ENCODE assay signal across 22 cellular contexts in genomic region chr13:96848275-96848674, GRCh38.
DNase-seq lines count a peak whose midpoint lies in the region; ATAC-seq, FAIRE-seq and TF ChIP-seq lines count a peak whose summit lies in the region.
"Had no signal": no experiment of that assay in that cellular context is flagged by ENCODE, and none has a peak within 500 bp of the region (broad histone marks: within the 10 kb centered on the region; RNA-seq: fewer than 3 reads in every experiment).

No MANE protein-coding gene starts in this region.

- no peaks in the 10 kb centered on the region for H3K79me2 ChIP-seq in HepG2 (ENCODE audit: insufficient read depth, low read length)

- in situ Hi-C loops in HepG2 (cut with HindIII; ENCODE audit: extremely low pct_ligation_motif_present, low pct_unique_long_range_greater_than_20kb) = no loop called here

- H3K9me3 Mint-ChIP-seq in progenitor cell of endocrine pancreas (ENCODE audit: low read depth) = peaks cover 3% of the 10 kb centered on the region

- TF ChIP-seq POLR2A in HepG2 (IDR thresholded peaks at IDR 0.05; ENCODE audit: insufficient read depth in 1 of 2, low read depth in 2 of 2, low read length in 2 of 2) (no peak), right lobe of liver (IDR thresholded peaks at IDR 0.05) (no peak)

- H3K27me3 ChIP-seq in HepG2 (ENCODE audit: control insufficient read depth in 1 of 2, insufficient read depth in 2 of 2, low read length in 2 of 2) = peaks cover 0 to 13% of the 10 kb centered on the region in 2 experiments; a peak in 1 of 5 replicates
- H3K27me3 ChIP-seq in right lobe of liver = no peaks in the 10 kb centered on the region
- no peaks in the 10 kb centered on the region for H3K27me3 ChIP-seq in H7 (ENCODE audit: control insufficient read depth, insufficient read depth, low read length)

- no peak overlapping the region for H2AFZ ChIP-seq in HepG2 (ENCODE audit: low read length)

- no peaks in the 10 kb centered on the region for H3K4me1 ChIP-seq in HepG2 (ENCODE audit: insufficient read depth, low read length)
- no peaks in the 10 kb centered on the region for H3K4me1 ChIP-seq in right lobe of liver

- peak overlapping the region; percentile 6 for H3K4me3 Mint-ChIP-seq in progenitor cell of endocrine pancreas (ENCODE audit: low read depth)
- H3K4me3 Mint-ChIP-seq: B cell; CD8-positive, alpha-beta T cell had no signal

- TF ChIP-seq RAD21 in HepG2 (CRISPR knock-in tag; IDR thresholded peaks at IDR 0.05) = no peak

- H3K27me3 Mint-ChIP-seq in progenitor cell of endocrine pancreas = peaks cover 49% of the 10 kb centered on the region
- H3K27me3 Mint-ChIP-seq: B cell had no signal

- peaks cover 38% of the 10 kb centered on the region for H3K4me1 Mint-ChIP-seq in progenitor cell of endocrine pancreas (ENCODE audit: low read depth)
- H3K4me1 Mint-ChIP-seq: B cell had no signal

- WGBS in HepG2 (ENCODE audit: low lambda C conversion rate) = 0% methylated on average over 2 of the region's 6 CpGs
- 48% methylated on average over 5 of the region's 6 CpGs for WGBS in right lobe of liver (ENCODE audit: insufficient coverage, low coverage, low lambda C conversion rate, missing lambda C conversion rate)

- H3K4me2 ChIP-seq in HepG2 (ENCODE audit: low read depth, low read length) = no peak overlapping the region

- peak; percentile 78 for ATAC-seq in HepG2
- ATAC-seq in right lobe of liver = no peak
- ATAC-seq: CD8-positive, alpha-beta T cell; K562; Panc1 had no signal

- H3K36me3 Mint-ChIP-seq in progenitor cell of endocrine pancreas (ENCODE audit: insufficient read depth) = no peaks in the 10 kb centered on the region
- H3K36me3 Mint-ChIP-seq: CD8-positive, alpha-beta T cell had no signal

- POLR2A ChIA-PET in HepG2 (lab: Yijun Ruan, JAX) = no interaction called here

- H3K27ac ChIP-seq in HepG2 (ENCODE audit: extremely low read length, insufficient read depth, low read length) (no peak overlapping the region), right lobe of liver (no peak overlapping the region)
- H3K27ac ChIP-seq: C4-2B, RWPE1 had no signal

- H3K4me3 ChIP-seq in HepG2 (replicated peaks in 1 of 3; ENCODE audit: insufficient read depth in 1 of 3, low read depth in 2 of 3, low read length in 3 of 3) = no peak overlapping the region
- no peak overlapping the region for H3K4me3 ChIP-seq in right lobe of liver
- H3K4me3 ChIP-seq in H7 (ENCODE audit: insufficient read depth, low read depth, low read length) = no peak overlapping the region
- H3K4me3 ChIP-seq: K562 had no signal

- no TSS peak for BruUV-seq in HepG2 (replicated peaks; lab: Mats Ljungman, UMichigan)

- H3K9me3 ChIP-seq in HepG2 (ENCODE audit: low read length) (no peaks in the 10 kb centered on the region), right lobe of liver (no peaks in the 10 kb centered on the region)

- intact Hi-C loops in HepG2 (cut with micrococcal nuclease; ENCODE audit: unreplicated experiment) = no loop called here
- intact Hi-C loops in right lobe of liver (cut with DNase I) = no loop called here
- intact Hi-C loops in posterior vena cava (cut with DNase I) = no loop called here

- H3K36me3 ChIP-seq in HepG2 (replicated peaks in 1 of 2; ENCODE audit: control insufficient read depth in 1 of 2, insufficient read depth in 2 of 2, low read length in 2 of 2) (no peaks in the 10 kb centered on the region), right lobe of liver (no peaks in the 10 kb centered on the region), H7 (replicated peaks; ENCODE audit: control insufficient read depth, insufficient read depth, low read length) (no peaks in the 10 kb centered on the region)

- H3K9ac ChIP-seq in HepG2 (ENCODE audit: insufficient read depth, low read depth, low read length) = no peak overlapping the region

- FAIRE-seq in HepG2 (lab: Jason Lieb, UNC) = no peak
- FAIRE-seq: H54, K562 had no signal

- H3K27ac Mint-ChIP-seq in progenitor cell of endocrine pancreas = peak overlapping the region; percentile 6
- H3K27ac Mint-ChIP-seq: B cell; CD8-positive, alpha-beta T cell had no signal

- CTCF ChIA-PET in HepG2 (lab: Yijun Ruan, JAX; ENCODE audit: low intra/inter-chr PET ratio, low total read pairs) = no interaction called here

- TF ChIP-seq CTCF in HepG2 (CRISPR knock-in tag; IDR thresholded peaks at IDR 0.05) (no peak), right lobe of liver (IDR thresholded peaks at IDR 0.05) (no peak), progenitor cell of endocrine pancreas (IDR thresholded peaks at IDR 0.05; ENCODE audit: unreplicated experiment) (no peak)

- DNase-seq in HepG2 (ENCODE audit: low spot score) (peak; percentile 6), right lobe of liver (no peak), OCI-M1 (lab: John Stamatoyannopoulos, UW) (peak; percentile 6), progenitor cell of endocrine pancreas (ENCODE audit: low spot score, unreplicated experiment) (no peak), NCI-H774 (lab: John Stamatoyannopoulos, UW) (no peak), posterior vena cava (ENCODE audit: low spot score) (no peak), H7 (no peak)
- DNase-seq: CD8-positive, alpha-beta T cell; Kasumi-1; NCI-H1105 treated with DMSO at 0.1 percent for 48 hours; NCI-H146; NCI-H1930; NCI-H2227 treated with DMSO at 0.1 percent for 48 hours; NCI-H82; SHP77; T-helper 1 cell had no signal

- TF ChIP-seq EP300 in HepG2 (IDR thresholded peaks at IDR 0.05; ENCODE audit: low read depth in 2 of 2, low read length in 2 of 2) (no peak), HepG2 (CRISPR knock-in tag; IDR thresholded peaks at IDR 0.05; ENCODE audit: borderline replicate concordance) (no peak)

- H4K20me1 ChIP-seq in HepG2 (ENCODE audit: insufficient read depth, low read length) = no peaks in the 10 kb centered on the region

TF ChIP-seq in HepG2, 621 proteins besides CTCF, POLR2A, EP300 and RAD21 (continues in another document):
- TF ChIP-seq RXRB (CRISPR knock-in tag; IDR thresholded peaks at IDR 0.05; ENCODE audit: borderline replicate concordance) (no peak), RARA (CRISPR knock-in tag; IDR thresholded peaks at IDR 0.05) (peak; percentile 40; the same call in 1 of the 2 replicates), MED8 (CRISPR knock-in tag; IDR thresholded peaks at IDR 0.05; ENCODE audit: insufficient replicate concordance) (no peak), KAT2B (IDR thresholded peaks at IDR 0.05; ENCODE audit: borderline replicate concordance, low read depth, low read length) (peak; percentile 60; the same call in 1 of the 2 replicates), ZNF749 (CRISPR knock-in tag; IDR thresholded peaks at IDR 0.05; ENCODE audit: borderline replicate concordance) (no peak)
- TF ChIP-seq, protein P1, sequence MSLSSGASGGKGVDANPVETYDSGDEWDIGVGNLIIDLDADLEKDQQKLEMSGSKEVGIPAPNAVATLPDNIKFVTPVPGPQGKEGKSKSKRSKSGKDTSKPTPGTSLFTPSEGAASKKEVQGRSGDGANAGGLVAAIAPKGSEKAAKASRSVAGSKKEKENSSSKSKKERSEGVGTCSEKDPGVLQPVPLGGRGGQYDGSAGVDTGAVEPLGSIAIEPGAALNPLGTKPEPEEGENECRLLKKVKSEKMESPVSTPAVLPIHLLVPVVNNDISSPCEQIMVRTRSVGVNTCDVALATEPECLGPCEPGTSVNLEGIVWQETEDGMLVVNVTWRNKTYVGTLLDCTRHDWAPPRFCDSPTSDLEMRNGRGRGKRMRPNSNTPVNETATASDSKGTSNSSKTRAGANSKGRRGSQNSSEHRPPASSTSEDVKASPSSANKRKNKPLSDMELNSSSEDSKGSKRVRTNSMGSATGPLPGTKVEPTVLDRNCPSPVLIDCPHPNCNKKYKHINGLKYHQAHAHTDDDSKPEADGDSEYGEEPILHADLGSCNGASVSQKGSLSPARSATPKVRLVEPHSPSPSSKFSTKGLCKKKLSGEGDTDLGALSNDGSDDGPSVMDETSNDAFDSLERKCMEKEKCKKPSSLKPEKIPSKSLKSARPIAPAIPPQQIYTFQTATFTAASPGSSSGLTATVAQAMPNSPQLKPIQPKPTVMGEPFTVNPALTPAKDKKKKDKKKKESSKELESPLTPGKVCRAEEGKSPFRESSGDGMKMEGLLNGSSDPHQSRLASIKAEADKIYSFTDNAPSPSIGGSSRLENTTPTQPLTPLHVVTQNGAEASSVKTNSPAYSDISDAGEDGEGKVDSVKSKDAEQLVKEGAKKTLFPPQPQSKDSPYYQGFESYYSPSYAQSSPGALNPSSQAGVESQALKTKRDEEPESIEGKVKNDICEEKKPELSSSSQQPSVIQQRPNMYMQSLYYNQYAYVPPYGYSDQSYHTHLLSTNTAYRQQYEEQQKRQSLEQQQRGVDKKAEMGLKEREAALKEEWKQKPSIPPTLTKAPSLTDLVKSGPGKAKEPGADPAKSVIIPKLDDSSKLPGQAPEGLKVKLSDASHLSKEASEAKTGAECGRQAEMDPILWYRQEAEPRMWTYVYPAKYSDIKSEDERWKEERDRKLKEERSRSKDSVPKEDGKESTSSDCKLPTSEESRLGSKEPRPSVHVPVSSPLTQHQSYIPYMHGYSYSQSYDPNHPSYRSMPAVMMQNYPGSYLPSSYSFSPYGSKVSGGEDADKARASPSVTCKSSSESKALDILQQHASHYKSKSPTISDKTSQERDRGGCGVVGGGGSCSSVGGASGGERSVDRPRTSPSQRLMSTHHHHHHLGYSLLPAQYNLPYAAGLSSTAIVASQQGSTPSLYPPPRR (CRISPR knock-in tag; IDR thresholded peaks at IDR 0.05; ENCODE audit: borderline replicate concordance) = peak; percentile 87; the same call in 1 of the 2 replicates

Comparison
In these comparisons a context has a peak if more than half of its experiments do, and no peak if none do; other contexts are left out.
1. DNase-seq: peak in HepG2 (single experiment) and OCI-M1 (single experiment); none in right lobe of liver (0 of 3), progenitor cell of endocrine pancreas (single experiment), NCI-H774 (single experiment), posterior vena cava (single experiment) and H7 (single experiment).